In genomic region chr18:5424903-5425302, GRCh38 we compare ENCODE assay signal across 9 cellular contexts.
DNase-seq lines count a peak whose midpoint lies in the region; ATAC-seq, FAIRE-seq and TF ChIP-seq lines count a peak whose summit lies in the region.
"Had no signal": no experiment of that assay in that cellular context is flagged by ENCODE, and none has a peak within 500 bp of the region (broad histone marks: within the 10 kb centered on the region; RNA-seq: fewer than 3 reads in every experiment).

No MANE protein-coding gene starts in this region.

- no peak overlapping the region for H3K27ac Mint-ChIP-seq in activated T-cell treated with anti-CD3 and anti-CD28 coated beads, Interleukin-2, amount 50 U/mL, for 24 hours

- H3K79me2 ChIP-seq in H1 (ENCODE audit: control insufficient read depth in 1 of 2, insufficient read depth in 2 of 2, low read length in 2 of 2), result no peaks in the 10 kb centered on the region

- no peak overlapping the region for H2BK15ac ChIP-seq in H1 (ENCODE audit: low read length)

- DNase-seq in DMS53 (lab: John Stamatoyannopoulos, UW) (peak; percentile 83), NCI-H510A (lab: John Stamatoyannopoulos, UW) (peak; percentile 19), H1 (ENCODE audit: low read depth in 1 of 2, low spot score in 2 of 2) (no peak), psoas muscle (no peak), NK-92 (lab: John Stamatoyannopoulos, UW; ENCODE audit: unreplicated experiment) (no peak), cardiac septum (ENCODE audit: low spot score) (no peak)
- DNase-seq in activated T-cell treated with anti-CD3 and anti-CD28 coated beads, Interleukin-2, amount 50 U/mL, for 24 hours, result no peak

- H3K27me3 Mint-ChIP-seq in activated T-cell treated with anti-CD3 and anti-CD28 coated beads, Interleukin-2, amount 50 U/mL, for 24 hours, result peaks cover 4% of the 10 kb centered on the region

- FAIRE-seq in H1 (lab: Jason Lieb, UNC), result peak; percentile 63

- H2BK5ac ChIP-seq in H1 (ENCODE audit: low read depth, low read length), result no peak overlapping the region

- H3K4me1 ChIP-seq in H1 (replicated peaks in 1 of 4; ENCODE audit: control insufficient read depth in 3 of 4, insufficient read depth in 4 of 4, low read length in 3 of 4), result no peaks in the 10 kb centered on the region; a peak in 1 of 7 replicates
- no peaks in the 10 kb centered on the region for H3K4me1 ChIP-seq in psoas muscle
- H3K4me1 ChIP-seq: SJCRH30 had no signal

- peak; percentile 56 to 62 for TF ChIP-seq RAD21 in H1 (IDR thresholded peaks at IDR 0.05 in 1 of 2, conservative IDR thresholded peaks at IDR 0.05 in 1 of 2; ENCODE audit: low read depth in 2 of 2, low read length in 2 of 2)

- no peak for TF ChIP-seq EP300 in H1 (IDR thresholded peaks at IDR 0.05; ENCODE audit: borderline replicate concordance in 1 of 2, low read depth in 2 of 2, low read length in 2 of 2)

- no peak overlapping the region for H4K91ac ChIP-seq in H1 (replicated peaks; ENCODE audit: insufficient read length, low read length)

- H3K4me3 ChIP-seq in H1 (ENCODE audit: extremely low read depth in 1 of 4, insufficient read depth in 2 of 4, low read depth in 3 of 4, low read length in 4 of 4) (no peak overlapping the region), psoas muscle (no peak overlapping the region)
- H3K4me3 ChIP-seq: SJCRH30 had no signal

- H4K20me1 ChIP-seq in H1 (replicated peaks in 1 of 2; ENCODE audit: control insufficient read depth in 1 of 2, insufficient read depth in 2 of 2, low read length in 2 of 2), result no peaks in the 10 kb centered on the region

- TF ChIP-seq CTCF in H1 (IDR thresholded peaks at IDR 0.05; ENCODE audit: control extremely low read depth in 1 of 3, insufficient read depth in 1 of 3, low read depth in 1 of 3, low read length in 3 of 3) (peak in 2 of 3 experiments; percentile 35 to 49; a peak in 2 of 4 replicates), psoas muscle (IDR thresholded peaks at IDR 0.05) (peak; percentile 29)

- no peak overlapping the region for H3K9ac ChIP-seq in H1 (replicated peaks in 1 of 4; ENCODE audit: extremely low read depth in 1 of 4, low read depth in 3 of 4, low read length in 3 of 4)

- no peaks in the 10 kb centered on the region for H3K9me3 Mint-ChIP-seq in activated T-cell treated with anti-CD3 and anti-CD28 coated beads, Interleukin-2, amount 50 U/mL, for 24 hours

- no peak overlapping the region for H3K4ac ChIP-seq in H1 (replicated peaks; ENCODE audit: insufficient read length, low read depth, low read length)

- no peak overlapping the region for H3K23ac ChIP-seq in H1 (ENCODE audit: insufficient read length)

- H3K23me2 ChIP-seq in H1 (ENCODE audit: low read depth, low read length), result no peaks in the 10 kb centered on the region

- POLR2A ChIA-PET in H1 (lab: Charles Lee; ENCODE audit: partially characterized antibody), result no interaction called here

- no peak overlapping the region for H2AFZ ChIP-seq in H1 (ENCODE audit: low read length)

- WGBS in H1 (ENCODE audit: extremely low coverage in 1 of 2, insufficient coverage in 1 of 2, insufficient read length in 1 of 2, insufficient replicate concordance in 2 of 2, low coverage in 1 of 2, low lambda C conversion rate in 2 of 2, missing lambda C conversion rate in 1 of 2), 2 experiments, result 62% methylated on average over 4 of the region's 4 CpGs; no CpG with 5 or more reads in 1 of the 2 experiments
- 46 to 54% (median 52%) methylated on average over 4 of the region's 4 CpGs for WGBS in psoas muscle, 3 donors

- no peak overlapping the region for H4K5ac ChIP-seq in H1 (ENCODE audit: insufficient read length, low read depth, low read length)

- H3K36me3 ChIP-seq in H1 (ENCODE audit: control insufficient read depth in 2 of 4, insufficient read depth in 4 of 4, low read length in 3 of 4) (no peaks in the 10 kb centered on the region), psoas muscle (ENCODE audit: insufficient read depth in 1 of 2, low read depth in 1 of 2) (no peaks in the 10 kb centered on the region)
- H3K36me3 ChIP-seq: SJCRH30 had no signal

- H4K8ac ChIP-seq in H1 (ENCODE audit: extremely low read depth, insufficient read depth, low read length), result no peak overlapping the region

- H3K36me3 Mint-ChIP-seq in activated T-cell treated with anti-CD3 and anti-CD28 coated beads, Interleukin-2, amount 50 U/mL, for 24 hours (ENCODE audit: low read depth), result no peaks in the 10 kb centered on the region

- H3K4me2 ChIP-seq in H1 (ENCODE audit: insufficient read depth in 1 of 2, low read depth in 2 of 2, low read length in 2 of 2), result no peak overlapping the region

- H2BK20ac ChIP-seq in H1 (ENCODE audit: low read length), result no peak overlapping the region

- H3K4me3 Mint-ChIP-seq in activated T-cell treated with anti-CD3 and anti-CD28 coated beads, Interleukin-2, amount 50 U/mL, for 24 hours, result no peak overlapping the region

- H3K27ac ChIP-seq in H1 (ENCODE audit: low read depth, low read length) (no peak overlapping the region), psoas muscle (no peak overlapping the region)
- H3K27ac ChIP-seq: SJCRH30 had no signal

- H3K79me1 ChIP-seq in H1 (ENCODE audit: low read depth, low read length), result no peaks in the 10 kb centered on the region

- H3K18ac ChIP-seq in H1 (ENCODE audit: extremely low read depth, low read length), result no peak overlapping the region

- no peak overlapping the region for H3K56ac ChIP-seq in H1 (replicated peaks; ENCODE audit: insufficient read length, low read depth, low read length)

- H2BK120ac ChIP-seq in H1 (replicated peaks; ENCODE audit: low read depth, low read length), result no peak overlapping the region

- no peak for TF ChIP-seq POLR2A in H1 (IDR thresholded peaks at IDR 0.05; ENCODE audit: control extremely low read depth in 1 of 2, low read depth in 2 of 2, low read length in 2 of 2)

- CTCF ChIA-PET in H1 (lab: Charles Lee; ENCODE audit: partially characterized antibody), result interaction anchor here (0.9 to 3.0 kb wide), 6 partner anchors 11 to 178 kb away, joined by 3 to 13 read pairs (median 4); no protein-coding TSS in a partner anchor

- H3K4me1 Mint-ChIP-seq in activated T-cell treated with anti-CD3 and anti-CD28 coated beads, Interleukin-2, amount 50 U/mL, for 24 hours (ENCODE audit: low read depth), result peaks cover 5% of the 10 kb centered on the region

- no peak overlapping the region for H3K14ac ChIP-seq in H1 (ENCODE audit: insufficient read length)

- H3K27me3 ChIP-seq in H1 (replicated peaks in 1 of 4; ENCODE audit: control insufficient read depth in 3 of 4, extremely low read depth in 1 of 4, insufficient read depth in 3 of 4, low read length in 3 of 4) (no peaks in the 10 kb centered on the region), psoas muscle (ENCODE audit: insufficient read depth in 3 of 3, low read length in 2 of 3) (no peaks in the 10 kb centered on the region)
- H3K27me3 ChIP-seq: SJCRH30 had no signal

- intact Hi-C loops in psoas muscle (cut with DNase I), result no loop called here
- intact Hi-C loops in cardiac septum (cut with DNase I), result no loop called here

- no peak overlapping the region for H2AK5ac ChIP-seq in H1 (ENCODE audit: low read depth, low read length)

- ATAC-seq in GM21825 (IDR thresholded peaks at IDR 0.05; ENCODE audit: unreplicated experiment), result peak; percentile 58
- no peak for ATAC-seq in psoas muscle

- H2BK12ac ChIP-seq in H1 (ENCODE audit: low read depth, low read length), result no peak overlapping the region

- H3K9me3 ChIP-seq in H1 (ENCODE audit: insufficient read depth in 2 of 2, low read depth in 1 of 2, low read length in 1 of 2) (no peaks in the 10 kb centered on the region), psoas muscle (no peaks in the 10 kb centered on the region)
- H3K9me3 ChIP-seq: SJCRH30 had no signal

TF ChIP-seq in H1, 55 proteins besides CTCF, POLR2A, EP300 and RAD21:
- TF ChIP-seq GABPA (IDR thresholded peaks at IDR 0.05; ENCODE audit: borderline replicate concordance, insufficient read depth, low read length) (no peak), RBBP5 (IDR thresholded peaks at IDR 0.05; ENCODE audit: borderline replicate concordance, low read depth, low read length) (no peak), KDM1A (IDR thresholded peaks at IDR 0.05; ENCODE audit: borderline replicate concordance, low read length) (no peak), SIRT6 (IDR thresholded peaks at IDR 0.05; ENCODE audit: low read length) (no peak), SUZ12 (IDR thresholded peaks at IDR 0.05; ENCODE audit: low read length) (no peak), TAF1 (IDR thresholded peaks at IDR 0.05; ENCODE audit: low read depth, low read length) (no peak), NANOG (IDR thresholded peaks at IDR 0.05; ENCODE audit: insufficient read depth, low read depth, low read length, poor library complexity, severe bottlenecking) (no peak)

Comparison
In these comparisons a context has a peak if more than half of its experiments do, and no peak if none do; other contexts are left out.
1. DNase-seq: peak in DMS53 (single experiment) and NCI-H510A (single experiment); none in H1 (0 of 2), psoas muscle (0 of 2), NK-92 (single experiment), activated T-cell treated with anti-CD3 and anti-CD28 coated beads, Interleukin-2, amount 50 U/mL, for 24 hours (single experiment) and cardiac septum (single experiment).